In genomic region chr12:112261559-112261958, GRCh38 we compare ENCODE assay signal across 12 cellular contexts.
DNase-seq lines count a peak whose midpoint lies in the region; ATAC-seq, FAIRE-seq and TF ChIP-seq lines count a peak whose summit lies in the region.
"Had no signal": no experiment of that assay in that cellular context is flagged by ENCODE, and none has a peak within 500 bp of the region (broad histone marks: within the 10 kb centered on the region; RNA-seq: fewer than 3 reads in every experiment).

No MANE protein-coding gene starts in this region.

- H3K27me3 Mint-ChIP-seq in nephron progenitor cell (ENCODE audit: low read depth, poor library complexity): no peaks in the 10 kb centered on the region

- no peaks in the 10 kb centered on the region for H3K4me1 Mint-ChIP-seq in nephron progenitor cell

- peaks cover 46% of the 10 kb centered on the region for H3K36me3 Mint-ChIP-seq in nephron progenitor cell (ENCODE audit: low read depth)

- H3K27ac Mint-ChIP-seq in nephron progenitor cell: no peak overlapping the region

- H3K4me3 Mint-ChIP-seq in nephron progenitor cell: no peak overlapping the region

- TF ChIP-seq CTCF in bronchial epithelial cell (IDR thresholded peaks at IDR 0.05; ENCODE audit: insufficient read depth, low read length, severe bottlenecking) (peak; percentile 12), nephron progenitor cell (IDR thresholded peaks at IDR 0.05) (no peak)

- H3K4me3 ChIP-seq in bronchial epithelial cell (ENCODE audit: low read depth, low read length): no peak overlapping the region

- no peaks in the 10 kb centered on the region for H3K9me3 Mint-ChIP-seq in nephron progenitor cell

- ATAC-seq in left lobe of liver: peak; percentile 40

- DNase-seq in D341Med (ENCODE audit: low spot score) (peak; percentile 51), HTR-8/SVneo (ENCODE audit: insufficient read length, low spot score) (peak; percentile 15), bronchial epithelial cell (ENCODE audit: low read depth) (no peak), left lobe of liver (ENCODE audit: low spot score) (no peak), GF-D8 (lab: John Stamatoyannopoulos, UW) (no peak), ecto neural progenitor cell (ENCODE audit: low spot score) (no peak), kidney tubule cell (ENCODE audit: low spot score) (no peak), nephron progenitor cell (no peak)
- DNase-seq: activated gamma-delta T cell treated with Interleukin-2 at 50 U/mL for 16 hours; effector memory CD4-positive, alpha-beta T cell; kidney; NCI-H1105 treated with DMSO at 0.1 percent for 48 hours had no signal

- FAIRE-seq in HTR-8/SVneo (lab: Jason Lieb, UNC): no peak
- no peak for FAIRE-seq in bronchial epithelial cell (lab: Jason Lieb, UNC)
- FAIRE-seq: kidney had no signal

- no peaks in the 10 kb centered on the region for H3K27me3 ChIP-seq in bronchial epithelial cell (ENCODE audit: control insufficient read depth, insufficient read depth, low read length)

- peaks cover 2% of the 10 kb centered on the region for H3K36me3 ChIP-seq in bronchial epithelial cell (ENCODE audit: control insufficient read depth, insufficient read depth, low read length)

Comparison
In these comparisons a context has a peak if more than half of its experiments do, and no peak if none do; other contexts are left out.
1. DNase-seq: peak in D341Med (single experiment) and HTR-8/SVneo (single experiment); none in bronchial epithelial cell (single experiment), left lobe of liver (single experiment), GF-D8 (single experiment), ecto neural progenitor cell (single experiment), kidney tubule cell (single experiment) and nephron progenitor cell (single experiment).